8 cellular contexts compared by ENCODE assay signal in the genomic region with DNA sequence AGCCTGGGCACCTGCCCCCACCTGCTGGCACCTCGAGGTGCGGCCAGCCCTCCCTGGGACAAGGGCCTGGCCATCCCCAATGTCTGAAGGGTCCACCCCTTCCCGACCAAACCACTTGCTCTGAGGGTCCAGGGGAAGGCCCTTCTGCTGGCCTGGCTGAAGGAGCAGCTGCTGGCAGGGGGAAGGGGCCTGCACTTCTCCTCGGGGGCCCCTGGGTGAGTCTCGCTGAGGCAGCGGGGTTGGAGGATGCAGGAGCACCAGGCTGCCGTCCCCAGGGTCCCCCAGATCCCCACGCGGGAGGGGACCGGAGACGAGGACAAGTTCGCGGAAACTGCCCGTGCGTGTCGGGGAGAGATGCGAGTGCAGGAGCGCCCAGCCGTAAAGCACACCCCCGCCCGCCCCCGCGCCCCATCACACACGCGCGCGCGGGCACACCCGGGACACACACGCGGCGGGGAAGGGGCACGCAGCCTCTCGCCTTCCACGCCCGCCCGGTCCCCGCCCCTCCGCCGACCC. TPM values are rescaled to one million over a fixed set of nuclear protein-coding genes. Genes with fewer than 3 reads are reported as not detected.
DNase-seq lines count a peak whose midpoint lies in the region; ATAC-seq and TF ChIP-seq lines count a peak whose summit lies in the region.

No MANE protein-coding gene starts in this region.

- H3K27ac Mint-ChIP-seq in activated CD8-positive, alpha-beta T cell treated with anti-CD3 and anti-CD28 coated beads, Interleukin-2, amount 10 ng/mL, durations not matched to agents 7 days and 5 days: no peak overlapping the region

- WGBS in GM23248 (ENCODE audit: low coverage in 1 of 2, low lambda C conversion rate in 2 of 2, missing lambda C conversion rate in 2 of 2), 2 experiments: 6 to 7% methylated on average over 15 to 17 of the region's 40 CpGs
- 0% methylated on average over 1 of the region's 40 CpGs for WGBS in mammary epithelial cell (ENCODE audit: low coverage, missing lambda C conversion rate)

- no peaks in the 10 kb centered on the region for H3K4me1 ChIP-seq in GM23248 (ENCODE audit: insufficient read depth)
- no peaks in the 10 kb centered on the region for H3K4me1 ChIP-seq in mammary epithelial cell (ENCODE audit: insufficient read depth, low read length)

- H4K20me1 ChIP-seq in GM23248 (ENCODE audit: insufficient read depth) (no peaks in the 10 kb centered on the region), mammary epithelial cell (ENCODE audit: insufficient read depth, low read length) (no peaks in the 10 kb centered on the region)

- no TSS peak for BruUV-seq in mammary epithelial cell (replicated peaks; lab: Mats Ljungman, UMichigan)

- DNase-seq in GM23248 (peak; percentile 24), germinal center (ENCODE audit: low spot score) (peak; percentile 58), pons (ENCODE audit: low spot score) (no peak), mammary epithelial cell (no peak), hippocampal formation (lab: John Stamatoyannopoulos, UW) (no peak), middle frontal gyrus (ENCODE audit: extremely low spot score, low spot score) (no peak)
- peak; percentile 34 for DNase-seq in activated CD8-positive, alpha-beta T cell treated with anti-CD3 and anti-CD28 coated beads, Interleukin-2, amount 10 ng/mL, durations not matched to agents 7 days and 5 days
- DNase-seq in stimulated activated CD4-positive, alpha-beta T cell treated with anti-CD3 and anti-CD28 coated beads, Interleukin-1b, Interleukin-23, amount 100 ng/mL, for 24 hours (ENCODE audit: low read depth in 4 of 4, low spot score in 1 of 4): peak in 3 of 4 experiments; percentile 11 to 20 (median 13)

- POLR2A ChIA-PET in activated CD8-positive, alpha-beta T cell treated with anti-CD3 and anti-CD28 coated beads, Interleukin-2, amount 10 ng/mL, durations not matched to agents 7 days and 5 days (lab: Charles Lee): no interaction called here

- H3K79me2 ChIP-seq in GM23248 (ENCODE audit: insufficient read depth): no peaks in the 10 kb centered on the region
- no peaks in the 10 kb centered on the region for H3K79me2 ChIP-seq in mammary epithelial cell (ENCODE audit: insufficient read depth, low read length)

- H3K4me3 ChIP-seq in GM23248: no peak overlapping the region
- no peak overlapping the region for H3K4me3 ChIP-seq in mammary epithelial cell (replicated peaks in 1 of 3; ENCODE audit: insufficient read depth in 1 of 3, low read depth in 2 of 3, low read length in 3 of 3)

- no peaks in the 10 kb centered on the region for H3F3A ChIP-seq in GM23248 (ENCODE audit: insufficient read depth)

- H3K27me3 Mint-ChIP-seq in activated CD8-positive, alpha-beta T cell treated with anti-CD3 and anti-CD28 coated beads, Interleukin-2, amount 10 ng/mL, durations not matched to agents 7 days and 5 days (ENCODE audit: low read depth): peaks cover 14% of the 10 kb centered on the region

- no peaks in the 10 kb centered on the region for H3K36me3 ChIP-seq in GM23248 (ENCODE audit: low read depth)
- no peaks in the 10 kb centered on the region for H3K36me3 ChIP-seq in mammary epithelial cell (ENCODE audit: insufficient read depth, low read length)

- H3K36me3 Mint-ChIP-seq in activated CD8-positive, alpha-beta T cell treated with anti-CD3 and anti-CD28 coated beads, Interleukin-2, amount 10 ng/mL, durations not matched to agents 7 days and 5 days (ENCODE audit: low read depth): no peaks in the 10 kb centered on the region

- H2AFZ ChIP-seq in GM23248 (no peak overlapping the region), mammary epithelial cell (ENCODE audit: low read depth, low read length) (no peak overlapping the region)

- peaks cover 12% of the 10 kb centered on the region for H3K27me3 ChIP-seq in GM23248 (replicated peaks; ENCODE audit: insufficient read depth)
- H3K27me3 ChIP-seq in mammary epithelial cell (ENCODE audit: insufficient read depth, low read length): peaks cover 29% of the 10 kb centered on the region

- H3K9ac ChIP-seq in GM23248: no peak overlapping the region
- H3K9ac ChIP-seq in mammary epithelial cell (ENCODE audit: insufficient read depth, low read length): no peak overlapping the region

- H3K4me1 Mint-ChIP-seq in activated CD8-positive, alpha-beta T cell treated with anti-CD3 and anti-CD28 coated beads, Interleukin-2, amount 10 ng/mL, durations not matched to agents 7 days and 5 days (ENCODE audit: low read depth): no peaks in the 10 kb centered on the region

- dilution Hi-C loops in mammary epithelial cell (cut with HindIII; ENCODE audit: low sequenced_read_pairs): no loop called here

- no peak overlapping the region for H3K4me2 ChIP-seq in GM23248 (ENCODE audit: unreplicated experiment)
- H3K4me2 ChIP-seq in mammary epithelial cell (ENCODE audit: insufficient read depth, low read depth, low read length): no peak overlapping the region

- no peaks in the 10 kb centered on the region for H3K9me3 Mint-ChIP-seq in activated CD8-positive, alpha-beta T cell treated with anti-CD3 and anti-CD28 coated beads, Interleukin-2, amount 10 ng/mL, durations not matched to agents 7 days and 5 days (ENCODE audit: insufficient read depth)

- in situ Hi-C loops in GM23248 (cut with MboI) (no loop called here), mammary epithelial cell (cut with MboI; ENCODE audit: low sequenced_read_pairs in 2 of 2) (no loop called here)

- H3K4me3 Mint-ChIP-seq in activated CD8-positive, alpha-beta T cell treated with anti-CD3 and anti-CD28 coated beads, Interleukin-2, amount 10 ng/mL, durations not matched to agents 7 days and 5 days: no peak overlapping the region

- H3K9me2 ChIP-seq in GM23248 (ENCODE audit: insufficient read depth): no peaks in the 10 kb centered on the region

- H3K9me3 ChIP-seq in GM23248 (ENCODE audit: low read depth): no peaks in the 10 kb centered on the region
- peaks cover 2% of the 10 kb centered on the region for H3K9me3 ChIP-seq in mammary epithelial cell (replicated peaks; ENCODE audit: insufficient read depth, low read length)

- TF ChIP-seq CTCF in mammary epithelial cell (conservative IDR thresholded peaks at IDR 0.05 in 1 of 2, IDR thresholded peaks at IDR 0.05 in 1 of 2; ENCODE audit: extremely low read depth in 1 of 2, insufficient read depth in 1 of 2, low read depth in 1 of 2, low read length in 2 of 2): no peak

- no peak overlapping the region for H3K27ac ChIP-seq in GM23248
- H3K27ac ChIP-seq in mammary epithelial cell (ENCODE audit: insufficient read depth, low read depth, low read length): no peak overlapping the region

- intact Hi-C loops in mammary epithelial cell (cut with micrococcal nuclease): no loop called here

- CTCF ChIA-PET in activated CD8-positive, alpha-beta T cell treated with anti-CD3 and anti-CD28 coated beads, Interleukin-2, amount 10 ng/mL, durations not matched to agents 7 days and 5 days (lab: Charles Lee): no interaction called here
- CTCF ChIA-PET in mammary epithelial cell (lab: Charles Lee; ENCODE audit: low non-redundant PET): no interaction called here

- ATAC-seq in activated CD8-positive, alpha-beta T cell treated with anti-CD3 and anti-CD28 coated beads, Interleukin-2, amount 10 ng/mL, durations not matched to agents 7 days and 5 days: peak; percentile 49

RNA-seq across cellular contexts. Expression of gene CACNA1H, which starts 0.7 kb away (rescaled TPM):
- 0.11 TPM in 1 of 2 replicates, not detected in the other for total RNA-seq in GM23248 (2014; rRNA removed; shearing (Covaris generic))
- not detected in 2 replicates for polyA plus RNA-seq in GM23248 (2016; fragmentation: Nextera tagmentation; extraction: Ambion mirVana)
- under 1 TPM; 0.57 to 0.92 TPM for total RNA-seq in activated CD8-positive, alpha-beta T cell treated with anti-CD3 and anti-CD28 coated beads, Interleukin-2, amount 10 ng/mL, durations not matched to agents 7 days and 5 days
- total RNA-seq in mammary epithelial cell: not detected
- polyA plus RNA-seq in mammary epithelial cell: 0.01 TPM
- not detected for polyA minus RNA-seq in mammary epithelial cell

RNA-seq across cellular contexts. Expression of gene C1QTNF8, which starts 56.1 kb away (rescaled TPM):
- total RNA-seq in GM23248 (2014; rRNA removed; shearing (Covaris generic)): not detected in 2 replicates
- polyA plus RNA-seq in GM23248 (2016; fragmentation: Nextera tagmentation; extraction: Ambion mirVana) (not detected in 2 replicates), mammary epithelial cell (not detected)
- not detected for total RNA-seq in activated CD8-positive, alpha-beta T cell treated with anti-CD3 and anti-CD28 coated beads, Interleukin-2, amount 10 ng/mL, durations not matched to agents 7 days and 5 days
- total RNA-seq in mammary epithelial cell: not detected
- polyA minus RNA-seq in mammary epithelial cell: not detected

Comparison
In these comparisons a context has a peak if more than half of its experiments do, and no peak if none do; other contexts are left out.
1. DNase-seq: peak in GM23248 (single experiment), activated CD8-positive, alpha-beta T cell treated with anti-CD3 and anti-CD28 coated beads, Interleukin-2, amount 10 ng/mL, durations not matched to agents 7 days and 5 days (single experiment), germinal center (single experiment) and stimulated activated CD4-positive, alpha-beta T cell treated with anti-CD3 and anti-CD28 coated beads, Interleukin-1b, Interleukin-23, amount 100 ng/mL, for 24 hours (3 of 4); none in pons (single experiment), mammary epithelial cell (single experiment), hippocampal formation (0 of 2) and middle frontal gyrus (single experiment).